ENCODE assay signal across 23 cellular contexts in the genomic region with DNA sequence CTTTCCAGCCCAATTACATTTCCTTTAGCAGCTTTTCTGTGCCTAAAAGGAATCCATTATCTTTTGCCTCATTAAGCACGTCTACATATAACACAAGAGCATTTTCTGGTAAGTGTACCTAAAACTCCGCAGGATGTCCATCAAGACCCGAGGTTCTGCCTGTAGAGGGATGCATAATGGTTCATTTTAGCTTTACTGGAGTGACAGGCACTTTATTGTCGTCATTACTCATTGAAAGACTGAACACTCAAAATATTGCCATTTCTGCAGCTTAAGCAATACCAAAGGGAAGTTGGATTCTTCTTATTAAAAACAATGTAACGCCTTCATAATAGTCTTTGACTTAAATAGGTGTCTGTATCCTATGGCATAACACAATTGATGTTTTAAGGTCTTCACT.
"Had no signal": no experiment of that assay in that cellular context is flagged by ENCODE, and none has a peak within 500 bp of the region (broad histone marks: within the 10 kb centered on the region; RNA-seq: fewer than 3 reads in every experiment).

No MANE protein-coding gene starts in this region.

- ATAC-seq: effector memory CD8-positive, alpha-beta T cell; esophagus mucosa; gastrocnemius medialis; heart right ventricle; left cardiac atrium; left lung; left ventricle myocardium superior; lower lobe of right lung; mucosa of descending colon had no signal

- H3K4me3 ChIP-seq: colonic mucosa, esophagus squamous epithelium, gastrocnemius medialis, heart right ventricle, left lung, lower lobe of right lung, mucosa of descending colon had no signal

- H3K27me3 ChIP-seq: colonic mucosa, esophagus squamous epithelium, gastrocnemius medialis, left lung had no signal

- H3K9me3 ChIP-seq: colonic mucosa, esophagus squamous epithelium, gastrocnemius medialis, heart right ventricle, left lung, lower lobe of right lung, mucosa of descending colon had no signal

- H3K27ac ChIP-seq: colonic mucosa, epithelial cell of prostate, esophagus squamous epithelium, gastrocnemius medialis, heart right ventricle, left lung, lower lobe of right lung had no signal

- DNase-seq: colonic mucosa; cortex of kidney; effector CD8-positive, alpha-beta T cell; effector memory CD8-positive, alpha-beta T cell; endodermal cell; erythroblast; esophagus squamous epithelium; foreskin fibroblast; foreskin melanocyte; gastrocnemius medialis; glutamatergic neuron; head of caudate nucleus; heart right ventricle; hippocampal formation; left cardiac atrium; left lung; left ventricle myocardium superior; lower lobe of right lung; mesenchymal stem cell; mucosa of descending colon; naive B cell had no signal

- H3K36me3 ChIP-seq: colonic mucosa, esophagus squamous epithelium, gastrocnemius medialis, heart right ventricle, left lung, lower lobe of right lung had no signal

- H3K4me1 ChIP-seq: colonic mucosa, esophagus squamous epithelium, gastrocnemius medialis, heart right ventricle, left lung, lower lobe of right lung had no signal
